10 cellular contexts compared by ENCODE assay signal in genomic region chr3:49119036-49119435, GRCh38. TPM values are rescaled to one million over a fixed set of nuclear protein-coding genes. Genes with fewer than 3 reads are reported as not detected.
A peak's percentile ranks its signal among the peaks of the same experiment; 100 is the strongest.
DNase-seq lines count a peak whose midpoint lies in the region; ATAC-seq, FAIRE-seq and TF ChIP-seq lines count a peak whose summit lies in the region.
"Had no signal": no experiment of that assay in that cellular context is flagged by ENCODE, and none has a peak within 500 bp of the region (broad histone marks: within the 10 kb centered on the region; RNA-seq: fewer than 3 reads in every experiment).

No MANE protein-coding gene starts in this region.

- no peaks in the 10 kb centered on the region for H4K20me1 ChIP-seq in K562 (replicated peaks; ENCODE audit: control insufficient read depth, insufficient read depth, low read length)

- in situ Hi-C loops in K562 (cut with MboI) = no loop called here

- intact Hi-C loops in K562 (cut with micrococcal nuclease) = no loop called here

- H3K4me1 Mint-ChIP-seq in IgD-negative memory B cell = peaks cover 0 to 5% (median 5%) of the 10 kb centered on the region in 3 donors
- H3K4me1 Mint-ChIP-seq in naive B cell = peaks cover 11 to 20% (median 16%) of the 10 kb centered on the region in 3 donors

- TF ChIP-seq POLR2A in K562 (conservative IDR thresholded peaks at IDR 0.05) = no peak

- no peaks in the 10 kb centered on the region for H3K9me1 ChIP-seq in K562 (ENCODE audit: control insufficient read depth, insufficient read depth, low read length)

- peak overlapping the region in 1 of 3 donors; percentile 9 for H3K27ac Mint-ChIP-seq in IgD-negative memory B cell
- peak overlapping the region in 1 of 6 donors; percentile 92 for H3K27ac Mint-ChIP-seq in naive B cell

- TF ChIP-seq CTCF in K562 (IDR thresholded peaks at IDR 0.05 in 2 of 3, conservative IDR thresholded peaks at IDR 0.05 in 1 of 3; ENCODE audit: insufficient read depth in 2 of 3, low read depth in 1 of 3, low read length in 3 of 3) = no peak
- no peak for TF ChIP-seq CTCF in D721Med (IDR thresholded peaks at IDR 0.05; ENCODE audit: insufficient read depth, missing control alignments)

- no peak for TF ChIP-seq RAD21 in K562 (CRISPR knock-in tag; conservative IDR thresholded peaks at IDR 0.05 in 1 of 2, IDR thresholded peaks at IDR 0.05 in 1 of 2)

- peaks cover 55% of the 10 kb centered on the region for H3K36me3 ChIP-seq in K562 (ENCODE audit: control insufficient read depth, insufficient read depth, low read length)

- H3K36me3 Mint-ChIP-seq in IgD-negative memory B cell (peaks cover 3% of the 10 kb centered on the region), naive B cell (peaks cover 5 to 17% of the 10 kb centered on the region in 2 donors)

- peaks cover 20% of the 10 kb centered on the region for H3K79me2 ChIP-seq in K562 (ENCODE audit: control insufficient read depth, insufficient read depth, low read length)

- POLR2A ChIA-PET in K562 (lab: Yijun Ruan, JAX) = no interaction called here

- H3K4me1 ChIP-seq in K562 (replicated peaks in 1 of 2; ENCODE audit: control insufficient read depth in 2 of 2, insufficient read depth in 2 of 2, low read length in 2 of 2) = peaks cover 9 to 40% of the 10 kb centered on the region in 2 experiments; a peak in 4 of 5 replicates

- H3K9ac ChIP-seq in K562 (ENCODE audit: insufficient read depth in 1 of 2, low read depth in 2 of 2, low read length in 2 of 2) = peak overlapping the region in 1 of 2 experiments; percentile 98; a peak in 2 of 4 replicates

- CTCF ChIA-PET in K562 (lab: Yijun Ruan, JAX; ENCODE audit: low intra/inter-chr PET ratio) = no interaction called here

- no peaks in the 10 kb centered on the region for H3K9me3 ChIP-seq in K562 (replicated peaks; ENCODE audit: control insufficient read depth, insufficient read depth, low read depth, low read length)

- peak overlapping the region in 3 of 4 donors; percentile 50 to 95 (median 78) for H3K4me3 Mint-ChIP-seq in IgD-negative memory B cell
- H3K4me3 Mint-ChIP-seq in naive B cell = peak overlapping the region in 5 of 8 donors; percentile 35 to 93 (median 86)

- no peak overlapping the region for H2AFZ ChIP-seq in K562 (ENCODE audit: low read depth, low read length)

- no peak for TF ChIP-seq EP300 in K562 (IDR thresholded peaks at IDR 0.05; ENCODE audit: low read length)

- ATAC-seq in K562 (no peak), naive B cell (ENCODE audit: low read depth in 2 of 2) (no peak)

- H3K4me2 ChIP-seq in K562 (ENCODE audit: insufficient read depth, low read length) = peak overlapping the region; percentile 100; the same call in 1 of the 2 replicates

- DNase-seq in AG08396 (ENCODE audit: low spot score) (peak; percentile 47), K562 (ENCODE audit: extremely low read depth in 1 of 4, low spot score in 3 of 4) (no peak), naive B cell (no peak), putamen (ENCODE audit: low spot score) (no peak), D721Med (ENCODE audit: insufficient read length, low spot score) (no peak)
- DNase-seq in stimulated activated CD4-positive, alpha-beta T cell treated with anti-CD3 and anti-CD28 coated beads, Interleukin-4, amount 100 ng/mL, for 4 hours = no peak
- DNase-seq in NK-92 treated with Interleukin-12 subunit alpha and Interleukin-12 subunit beta, amount 100 ng/mL, for 24 hours (lab: John Stamatoyannopoulos, UW) = no peak
- DNase-seq: EL, NCI-H2171 treated with DMSO at 0.1 percent for 48 hours had no signal

- peak overlapping the region; percentile 97; the same call in 1 of the 3 replicates for H3K27ac ChIP-seq in K562 (ENCODE audit: extremely low read depth, low read depth, low read length)

- H3K27me3 Mint-ChIP-seq in IgD-negative memory B cell (no peaks in the 10 kb centered on the region), naive B cell (no peaks in the 10 kb centered on the region)

- H3K4me3 ChIP-seq in K562 = no peak overlapping the region

- H3K27me3 ChIP-seq in K562 (ENCODE audit: control insufficient read depth in 2 of 2, insufficient read depth in 2 of 2, low read length in 2 of 2) = no peaks in the 10 kb centered on the region

- no peak for FAIRE-seq in K562 (lab: Jason Lieb, UNC)
- FAIRE-seq in D721Med (lab: Jason Lieb, UNC) = no peak

- 95% methylated on average over 6 of the region's 10 CpGs for WGBS in K562 (ENCODE audit: insufficient coverage, low coverage, missing lambda C conversion rate)

- H3K9me3 Mint-ChIP-seq in IgD-negative memory B cell (no peaks in the 10 kb centered on the region), naive B cell (no peaks in the 10 kb centered on the region)

- BruUV-seq in K562 (replicated peaks; lab: Mats Ljungman, UMichigan) = no TSS peak

RNA-seq across cellular contexts. Expression of gene USP19, which starts 1.6 kb away (rescaled TPM):
- 23.5 TPM for polyA plus RNA-seq in IgD-negative memory B cell
- total RNA-seq in K562 (2011; cell fraction: chromatin; rRNA removed; ENCODE audit: low replicate concordance) = 72.0 and 145 TPM in 2 replicates
- total RNA-seq in K562 (2011; cell fraction: nucleolus; rRNA removed) = 82.7 and 95.3 TPM in 2 replicates
- total RNA-seq in K562 (2011; cell fraction: nucleoplasm; rRNA removed) = 51.1 and 55.9 TPM in 2 replicates
- 38.1 and 42.0 TPM in 2 replicates for total RNA-seq in K562 (2014; rRNA removed)
- total RNA-seq in K562 (2014; rRNA removed; fragmentation: Illumina TruSeq; extraction: Trizol) = 15.5 and 20.0 TPM in 2 replicates
- total RNA-seq in K562 (2015; rRNA removed; fragmentation: Illumina TruSeq; extraction: Trizol) = 20.8 and 25.2 TPM in 2 replicates
- total RNA-seq in K562 (2021) = 64.7 and 65.9 TPM in 2 replicates
- polyA plus RNA-seq in K562 (2011; rRNA removed) = 36.9 and 43.3 TPM in 2 replicates
- polyA plus RNA-seq in K562 (2011; cell fraction: cytosol; rRNA removed) = 29.8 and 52.3 TPM in 2 replicates
- 124 and 151 TPM in 2 replicates for polyA plus RNA-seq in K562 (2011; cell fraction: nucleus; rRNA removed)
- 32.1 and 45.6 TPM in 2 replicates for polyA plus RNA-seq in K562 (2012)
- polyA plus RNA-seq in K562 (2014; fragmentation: Illumina TruSeq; extraction: Trizol) = 34.9 and 37.6 TPM in 2 replicates
- polyA plus RNA-seq in K562 (2014; fragmentation: Nextera tagmentation; extraction: Ambion mirVana) = under 1 TPM; 0.24 to 0.43 TPM
- 37.9 and 47.7 TPM in 2 replicates for polyA plus RNA-seq in K562 (2014; rRNA removed)
- polyA minus RNA-seq in K562 (2011; rRNA and poly(A)+ RNA removed) = 61.0 and 69.3 TPM in 2 replicates
- polyA minus RNA-seq in K562 (2011; cell fraction: cytosol; rRNA and poly(A)+ RNA removed) = 30.9 and 34.9 TPM in 2 replicates
- 32.2 and 36.4 TPM in 2 replicates for polyA minus RNA-seq in K562 (2011; cell fraction: nucleus; rRNA and poly(A)+ RNA removed)
- polyA plus RNA-seq in naive B cell (ENCODE audit: low read depth in 6 of 6) = 10 to 100 TPM; 19.6 to 36.0 (median 23.6) TPM

RNA-seq across cellular contexts. Expression of gene LAMB2, which starts 13.8 kb away (rescaled TPM):
- polyA plus RNA-seq in IgD-negative memory B cell (not detected), K562 (2011; rRNA removed) (19.9 and 39.0 TPM in 2 replicates), K562 (2014; fragmentation: Illumina TruSeq; extraction: Trizol) (17.2 and 18.4 TPM in 2 replicates), K562 (2014; fragmentation: Nextera tagmentation; extraction: Ambion mirVana) (1 to 10 TPM; 1.4 to 3.0 TPM), K562 (2014; rRNA removed) (22.8 and 26.0 TPM in 2 replicates), naive B cell (ENCODE audit: low read depth in 6 of 6) (not detected)
- total RNA-seq in K562 (2011; cell fraction: chromatin; rRNA removed; ENCODE audit: low replicate concordance) = 150 and 415 TPM in 2 replicates
- total RNA-seq in K562 (2011; cell fraction: nucleolus; rRNA removed) = 171 and 192 TPM in 2 replicates
- total RNA-seq in K562 (2011; cell fraction: nucleoplasm; rRNA removed) = 123 and 131 TPM in 2 replicates
- total RNA-seq in K562 (2014; rRNA removed) (11.1 and 16.2 TPM in 2 replicates), K562 (2014; rRNA removed; fragmentation: Illumina TruSeq; extraction: Trizol) (4.9 and 6.0 TPM in 2 replicates), K562 (2015; rRNA removed; fragmentation: Illumina TruSeq; extraction: Trizol) (6.4 and 6.7 TPM in 2 replicates), K562 (2021) (17.5 and 17.9 TPM in 2 replicates)
- polyA plus RNA-seq in K562 (2011; cell fraction: cytosol; rRNA removed) = 17.5 and 18.1 TPM in 2 replicates
- 458 and 581 TPM in 2 replicates for polyA plus RNA-seq in K562 (2011; cell fraction: nucleus; rRNA removed)
- 23.7 and 43.7 TPM in 2 replicates for polyA plus RNA-seq in K562 (2012)
- 20.4 and 20.6 TPM in 2 replicates for polyA minus RNA-seq in K562 (2011; rRNA and poly(A)+ RNA removed)
- 13.8 and 22.3 TPM in 2 replicates for polyA minus RNA-seq in K562 (2011; cell fraction: cytosol; rRNA and poly(A)+ RNA removed)
- polyA minus RNA-seq in K562 (2011; cell fraction: nucleus; rRNA and poly(A)+ RNA removed) = 29.9 and 34.7 TPM in 2 replicates

RNA-seq across cellular contexts. Expression of gene QARS1, which starts 14.5 kb away (rescaled TPM):
- polyA plus RNA-seq in IgD-negative memory B cell (117 TPM), K562 (2011; rRNA removed) (148 and 237 TPM in 2 replicates), K562 (2014; fragmentation: Illumina TruSeq; extraction: Trizol) (305 and 381 TPM in 2 replicates), K562 (2014; fragmentation: Nextera tagmentation; extraction: Ambion mirVana) (100 to 1,000 TPM; 230 to 310 TPM), K562 (2014; rRNA removed) (249 and 307 TPM in 2 replicates), naive B cell (ENCODE audit: low read depth in 6 of 6) (100 to 1,000 TPM in 3 of 6 donors, 10 to 100 TPM in 3; 35.6 to 111 (median 98.3) TPM)
- 244 and 492 TPM in 2 replicates for total RNA-seq in K562 (2011; cell fraction: chromatin; rRNA removed; ENCODE audit: low replicate concordance)
- 317 and 343 TPM in 2 replicates for total RNA-seq in K562 (2011; cell fraction: nucleolus; rRNA removed)
- total RNA-seq in K562 (2011; cell fraction: nucleoplasm; rRNA removed) = 254 and 266 TPM in 2 replicates
- total RNA-seq in K562 (2014; rRNA removed) (273 and 315 TPM in 2 replicates), K562 (2014; rRNA removed; fragmentation: Illumina TruSeq; extraction: Trizol) (146 and 170 TPM in 2 replicates), K562 (2015; rRNA removed; fragmentation: Illumina TruSeq; extraction: Trizol) (176 TPM in 2 replicates), K562 (2021) (297 and 298 TPM in 2 replicates)
- polyA plus RNA-seq in K562 (2011; cell fraction: cytosol; rRNA removed) = 380 and 435 TPM in 2 replicates
- polyA plus RNA-seq in K562 (2011; cell fraction: nucleus; rRNA removed) = 784 and 828 TPM in 2 replicates
- 296 and 574 TPM in 2 replicates for polyA plus RNA-seq in K562 (2012)
- 102 and 120 TPM in 2 replicates for polyA minus RNA-seq in K562 (2011; rRNA and poly(A)+ RNA removed)
- polyA minus RNA-seq in K562 (2011; cell fraction: cytosol; rRNA and poly(A)+ RNA removed) = 130 and 143 TPM in 2 replicates
- polyA minus RNA-seq in K562 (2011; cell fraction: nucleus; rRNA and poly(A)+ RNA removed) = 162 and 207 TPM in 2 replicates

RNA-seq across cellular contexts. Expression of gene QRICH1, which starts 25.2 kb away (rescaled TPM):
- polyA plus RNA-seq in IgD-negative memory B cell = 23.6 TPM
- 127 and 202 TPM in 2 replicates for total RNA-seq in K562 (2011; cell fraction: chromatin; rRNA removed; ENCODE audit: low replicate concordance)
- 63.0 and 64.2 TPM in 2 replicates for total RNA-seq in K562 (2011; cell fraction: nucleolus; rRNA removed)
- total RNA-seq in K562 (2011; cell fraction: nucleoplasm; rRNA removed) = 84.8 and 85.2 TPM in 2 replicates
- 54.6 and 59.0 TPM in 2 replicates for total RNA-seq in K562 (2014; rRNA removed)
- total RNA-seq in K562 (2014; rRNA removed; fragmentation: Illumina TruSeq; extraction: Trizol) = 56.7 and 67.5 TPM in 2 replicates
- 54.0 and 55.6 TPM in 2 replicates for total RNA-seq in K562 (2015; rRNA removed; fragmentation: Illumina TruSeq; extraction: Trizol)
- total RNA-seq in K562 (2021) = 74.3 and 81.7 TPM in 2 replicates
- polyA plus RNA-seq in K562 (2011; rRNA removed) = 99.2 and 102 TPM in 2 replicates
- polyA plus RNA-seq in K562 (2011; cell fraction: cytosol; rRNA removed) = 82.0 and 104 TPM in 2 replicates
- 311 and 421 TPM in 2 replicates for polyA plus RNA-seq in K562 (2011; cell fraction: nucleus; rRNA removed)
- polyA plus RNA-seq in K562 (2012) = 30.4 and 39.4 TPM in 2 replicates
- 65.1 and 73.3 TPM in 2 replicates for polyA plus RNA-seq in K562 (2014; fragmentation: Illumina TruSeq; extraction: Trizol)
- 10 to 100 TPM; 20.1 to 20.5 TPM for polyA plus RNA-seq in K562 (2014; fragmentation: Nextera tagmentation; extraction: Ambion mirVana)
- 89.7 and 90.7 TPM in 2 replicates for polyA plus RNA-seq in K562 (2014; rRNA removed)
- polyA minus RNA-seq in K562 (2011; rRNA and poly(A)+ RNA removed) = 63.1 and 63.9 TPM in 2 replicates
- polyA minus RNA-seq in K562 (2011; cell fraction: cytosol; rRNA and poly(A)+ RNA removed) = 60.6 and 78.7 TPM in 2 replicates
- polyA minus RNA-seq in K562 (2011; cell fraction: nucleus; rRNA and poly(A)+ RNA removed) = 25.0 and 31.7 TPM in 2 replicates
- polyA plus RNA-seq in naive B cell (ENCODE audit: low read depth in 6 of 6) = 10 to 100 TPM; 15.3 to 34.5 (median 26.1) TPM

RNA-seq across cellular contexts. Expression of gene CCDC71, which starts 47.1 kb away (rescaled TPM):
- polyA plus RNA-seq in IgD-negative memory B cell (1.7 TPM), K562 (2011; rRNA removed) (14.1 and 15.6 TPM in 2 replicates), K562 (2014; fragmentation: Illumina TruSeq; extraction: Trizol) (17.1 and 20.1 TPM in 2 replicates), K562 (2014; fragmentation: Nextera tagmentation; extraction: Ambion mirVana) (under 1 TPM; 0.13 to 0.31 TPM), K562 (2014; rRNA removed) (19.3 and 21.7 TPM in 2 replicates), naive B cell (ENCODE audit: low read depth in 6 of 6) (1 to 10 TPM in 5 of 6 donors, under 1 TPM in 1; 0.14 to 1.8 (median 1.3) TPM)
- 13.4 and 54.6 TPM in 2 replicates for total RNA-seq in K562 (2011; cell fraction: chromatin; rRNA removed; ENCODE audit: low replicate concordance)
- 53.7 and 63.5 TPM in 2 replicates for total RNA-seq in K562 (2011; cell fraction: nucleolus; rRNA removed)
- total RNA-seq in K562 (2011; cell fraction: nucleoplasm; rRNA removed) = 22.3 and 35.1 TPM in 2 replicates
- total RNA-seq in K562 (2014; rRNA removed) (14.3 and 24.7 TPM in 2 replicates), K562 (2014; rRNA removed; fragmentation: Illumina TruSeq; extraction: Trizol) (5.6 and 7.4 TPM in 2 replicates), K562 (2015; rRNA removed; fragmentation: Illumina TruSeq; extraction: Trizol) (12.2 and 13.0 TPM in 2 replicates), K562 (2021) (18.4 and 18.7 TPM in 2 replicates)
- 19.2 and 44.4 TPM in 2 replicates for polyA plus RNA-seq in K562 (2011; cell fraction: cytosol; rRNA removed)
- 10.1 and 19.3 TPM in 2 replicates for polyA plus RNA-seq in K562 (2011; cell fraction: nucleus; rRNA removed)
- polyA plus RNA-seq in K562 (2012) = 14.7 and 17.3 TPM in 2 replicates
- 15.1 and 20.5 TPM in 2 replicates for polyA minus RNA-seq in K562 (2011; rRNA and poly(A)+ RNA removed)
- polyA minus RNA-seq in K562 (2011; cell fraction: cytosol; rRNA and poly(A)+ RNA removed) = 12.4 and 16.3 TPM in 2 replicates
- 27.5 and 33.1 TPM in 2 replicates for polyA minus RNA-seq in K562 (2011; cell fraction: nucleus; rRNA and poly(A)+ RNA removed)
